Comparison of ENCODE assay signal across 1 cellular context in the genomic region with DNA sequence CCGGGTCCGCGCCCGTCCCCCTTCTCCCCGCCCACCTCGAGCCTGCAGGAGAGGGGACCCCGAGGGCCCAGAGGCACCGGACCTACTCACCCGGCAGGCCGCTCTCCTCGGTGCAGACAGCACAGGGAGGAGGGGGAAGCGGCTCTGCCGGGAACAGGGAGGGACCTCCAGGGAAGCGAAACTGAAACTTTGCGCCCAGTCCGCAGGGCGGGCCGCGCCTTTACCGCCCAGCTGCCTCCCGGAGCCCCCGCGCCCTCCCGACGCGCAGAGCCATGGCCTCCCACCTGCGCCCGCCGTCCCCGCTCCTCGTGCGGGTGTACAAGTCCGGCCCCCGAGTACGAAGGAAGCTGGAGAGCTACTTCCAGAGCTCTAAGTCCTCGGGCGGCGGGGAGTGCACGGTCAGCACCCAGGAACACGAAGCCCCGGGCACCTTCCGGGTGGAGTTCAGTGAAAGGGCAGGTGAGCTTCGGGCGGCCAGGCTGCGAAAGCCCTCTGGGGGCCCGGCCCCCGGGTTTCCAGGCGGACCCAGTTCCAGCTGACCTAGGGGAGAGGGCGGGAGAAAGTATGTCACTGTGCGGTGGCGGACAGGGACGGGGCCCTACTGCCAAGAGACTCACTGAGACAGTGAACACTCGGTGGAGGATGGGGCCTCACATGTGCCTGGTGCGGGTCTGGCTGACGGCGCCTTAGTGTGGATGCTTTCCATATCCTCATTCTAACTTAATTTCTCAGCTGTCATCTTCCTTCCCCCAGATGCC.
TF ChIP-seq lines count a peak whose summit lies in the region.

A gene (plus strand): TSS at position 184 of the 758 bp plus-strand sequence. CDS start 89 bp downstream, at position 273.
A gene (minus strand): TSS at position 146 of the 758 bp plus-strand sequence. CDS start 4,680 bp downstream, outside the sequence.

TF ChIP-seq in HepG2, 621 proteins besides CTCF, POLR2A, EP300 and RAD21 (continued from another document and continues in another):
- TF ChIP-seq, protein P1, sequence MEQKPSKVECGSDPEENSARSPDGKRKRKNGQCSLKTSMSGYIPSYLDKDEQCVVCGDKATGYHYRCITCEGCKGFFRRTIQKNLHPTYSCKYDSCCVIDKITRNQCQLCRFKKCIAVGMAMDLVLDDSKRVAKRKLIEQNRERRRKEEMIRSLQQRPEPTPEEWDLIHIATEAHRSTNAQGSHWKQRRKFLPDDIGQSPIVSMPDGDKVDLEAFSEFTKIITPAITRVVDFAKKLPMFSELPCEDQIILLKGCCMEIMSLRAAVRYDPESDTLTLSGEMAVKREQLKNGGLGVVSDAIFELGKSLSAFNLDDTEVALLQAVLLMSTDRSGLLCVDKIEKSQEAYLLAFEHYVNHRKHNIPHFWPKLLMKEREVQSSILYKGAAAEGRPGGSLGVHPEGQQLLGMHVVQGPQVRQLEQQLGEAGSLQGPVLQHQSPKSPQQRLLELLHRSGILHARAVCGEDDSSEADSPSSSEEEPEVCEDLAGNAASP (CRISPR knock-in tag; IDR thresholded peaks at IDR 0.05; ENCODE audit: borderline replicate concordance): peak; percentile 32; the same call in 1 of the 2 replicates
- TF ChIP-seq ZNF569 (CRISPR knock-in tag; IDR thresholded peaks at IDR 0.05; ENCODE audit: borderline replicate concordance): no peak
- no peak for TF ChIP-seq NCOA1 (CRISPR knock-in tag; IDR thresholded peaks at IDR 0.05)
- TF ChIP-seq, protein P2, sequence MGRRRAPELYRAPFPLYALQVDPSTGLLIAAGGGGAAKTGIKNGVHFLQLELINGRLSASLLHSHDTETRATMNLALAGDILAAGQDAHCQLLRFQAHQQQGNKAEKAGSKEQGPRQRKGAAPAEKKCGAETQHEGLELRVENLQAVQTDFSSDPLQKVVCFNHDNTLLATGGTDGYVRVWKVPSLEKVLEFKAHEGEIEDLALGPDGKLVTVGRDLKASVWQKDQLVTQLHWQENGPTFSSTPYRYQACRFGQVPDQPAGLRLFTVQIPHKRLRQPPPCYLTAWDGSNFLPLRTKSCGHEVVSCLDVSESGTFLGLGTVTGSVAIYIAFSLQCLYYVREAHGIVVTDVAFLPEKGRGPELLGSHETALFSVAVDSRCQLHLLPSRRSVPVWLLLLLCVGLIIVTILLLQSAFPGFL (CRISPR knock-in tag; IDR thresholded peaks at IDR 0.05): no peak
- no peak; the same call in none of the 2 replicates for TF ChIP-seq NFYB (CRISPR knock-in tag; IDR thresholded peaks at IDR 0.05)
- no peak for TF ChIP-seq EHMT2 (IDR thresholded peaks at IDR 0.05; ENCODE audit: borderline replicate concordance, low read depth, low read length)
- no peak for TF ChIP-seq FOXO1 (CRISPR knock-in tag; IDR thresholded peaks at IDR 0.05)
- TF ChIP-seq TEAD3 (CRISPR knock-in tag; optimal IDR thresholded peaks at IDR 0.05; ENCODE audit: borderline replicate concordance): no peak
- TF ChIP-seq ZNF782 (CRISPR knock-in tag; IDR thresholded peaks at IDR 0.05; ENCODE audit: borderline replicate concordance): peak; percentile 51; the same call in 1 of the 2 replicates
- TF ChIP-seq, protein P3, sequence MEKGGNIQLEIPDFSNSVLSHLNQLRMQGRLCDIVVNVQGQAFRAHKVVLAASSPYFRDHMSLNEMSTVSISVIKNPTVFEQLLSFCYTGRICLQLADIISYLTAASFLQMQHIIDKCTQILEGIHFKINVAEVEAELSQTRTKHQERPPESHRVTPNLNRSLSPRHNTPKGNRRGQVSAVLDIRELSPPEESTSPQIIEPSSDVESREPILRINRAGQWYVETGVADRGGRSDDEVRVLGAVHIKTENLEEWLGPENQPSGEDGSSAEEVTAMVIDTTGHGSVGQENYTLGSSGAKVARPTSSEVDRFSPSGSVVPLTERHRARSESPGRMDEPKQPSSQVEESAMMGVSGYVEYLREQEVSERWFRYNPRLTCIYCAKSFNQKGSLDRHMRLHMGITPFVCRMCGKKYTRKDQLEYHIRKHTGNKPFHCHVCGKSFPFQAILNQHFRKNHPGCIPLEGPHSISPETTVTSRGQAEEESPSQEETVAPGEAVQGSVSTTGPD (CRISPR knock-in tag; IDR thresholded peaks at IDR 0.05): no peak
- no peak for TF ChIP-seq NR2F1 (CRISPR knock-in tag; IDR thresholded peaks at IDR 0.05)
- peak; percentile 82; the same call in 1 of the 2 replicates for TF ChIP-seq ZNF816 (CRISPR knock-in tag; IDR thresholded peaks at IDR 0.05; ENCODE audit: borderline replicate concordance)
- TF ChIP-seq, protein P4, sequence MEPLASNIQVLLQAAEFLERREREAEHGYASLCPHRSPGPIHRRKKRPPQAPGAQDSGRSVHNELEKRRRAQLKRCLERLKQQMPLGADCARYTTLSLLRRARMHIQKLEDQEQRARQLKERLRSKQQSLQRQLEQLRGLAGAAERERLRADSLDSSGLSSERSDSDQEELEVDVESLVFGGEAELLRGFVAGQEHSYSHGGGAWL (CRISPR knock-in tag; IDR thresholded peaks at IDR 0.05): peak; percentile 75
- 0 out of 2 replicates have a peak, but pooled peaks have one; percentile 69 for TF ChIP-seq SNAPC2 (CRISPR knock-in tag; IDR thresholded peaks at IDR 0.05)
- TF ChIP-seq YY1 (IDR thresholded peaks at IDR 0.05; ENCODE audit: insufficient read depth, insufficient replicate concordance, low read depth, low read length): peak; percentile 57
- no peak for TF ChIP-seq SOX13 (IDR thresholded peaks at IDR 0.05)
- peak in 1 of 2 experiments; percentile 55; a peak in 2 of 4 replicates for TF ChIP-seq SOX13 (CRISPR knock-in tag; conservative IDR thresholded peaks at IDR 0.05 in 1 of 2, IDR thresholded peaks at IDR 0.05 in 1 of 2)
- no peak for TF ChIP-seq SRSF4 (IDR thresholded peaks at IDR 0.05; ENCODE audit: low read depth, low read length, poor library complexity, severe bottlenecking)
- no peak for TF ChIP-seq FIP1L1 (IDR thresholded peaks at IDR 0.05; ENCODE audit: borderline replicate concordance, insufficient read depth, low read depth, low read length)
- no peak for TF ChIP-seq PHF5A (CRISPR knock-in tag; IDR thresholded peaks at IDR 0.05; ENCODE audit: low read depth, unreplicated experiment)
- TF ChIP-seq, protein P5, sequence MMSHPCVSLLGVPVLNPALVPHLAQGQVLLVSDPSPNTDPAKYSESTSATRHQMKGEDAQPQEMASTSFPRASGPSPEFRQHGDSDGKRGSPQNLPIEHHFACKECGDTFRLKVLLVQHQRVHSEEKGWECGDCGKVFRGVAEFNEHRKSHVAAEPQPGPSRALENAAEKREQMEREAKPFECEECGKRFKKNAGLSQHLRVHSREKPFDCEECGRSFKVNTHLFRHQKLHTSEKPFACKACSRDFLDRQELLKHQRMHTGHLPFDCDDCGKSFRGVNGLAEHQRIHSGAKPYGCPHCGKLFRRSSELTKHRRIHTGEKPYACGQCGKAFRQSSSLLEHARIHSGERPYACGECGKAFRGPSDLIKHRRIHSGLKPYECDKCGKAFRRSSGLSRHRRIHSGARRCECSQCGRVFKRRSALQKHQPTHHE (CRISPR knock-in tag; IDR thresholded peaks at IDR 0.05; ENCODE audit: borderline replicate concordance): peak; percentile 90
- no peak for TF ChIP-seq ZNF3 (CRISPR knock-in tag; IDR thresholded peaks at IDR 0.05)
- TF ChIP-seq, protein P6, sequence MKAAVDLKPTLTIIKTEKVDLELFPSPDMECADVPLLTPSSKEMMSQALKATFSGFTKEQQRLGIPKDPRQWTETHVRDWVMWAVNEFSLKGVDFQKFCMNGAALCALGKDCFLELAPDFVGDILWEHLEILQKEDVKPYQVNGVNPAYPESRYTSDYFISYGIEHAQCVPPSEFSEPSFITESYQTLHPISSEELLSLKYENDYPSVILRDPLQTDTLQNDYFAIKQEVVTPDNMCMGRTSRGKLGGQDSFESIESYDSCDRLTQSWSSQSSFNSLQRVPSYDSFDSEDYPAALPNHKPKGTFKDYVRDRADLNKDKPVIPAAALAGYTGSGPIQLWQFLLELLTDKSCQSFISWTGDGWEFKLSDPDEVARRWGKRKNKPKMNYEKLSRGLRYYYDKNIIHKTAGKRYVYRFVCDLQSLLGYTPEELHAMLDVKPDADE (CRISPR knock-in tag; IDR thresholded peaks at IDR 0.05): 0 out of 2 replicates have a peak, but pooled peaks have one; percentile 47
- no peak; the same call in 1 of the 2 replicates for TF ChIP-seq AHR (CRISPR knock-in tag; IDR thresholded peaks at IDR 0.05)
- TF ChIP-seq ZSCAN29 (CRISPR knock-in tag; conservative IDR thresholded peaks at IDR 0.05): 0 out of 2 replicates have a peak, but pooled peaks have one; percentile 71
- TF ChIP-seq, protein P7, sequence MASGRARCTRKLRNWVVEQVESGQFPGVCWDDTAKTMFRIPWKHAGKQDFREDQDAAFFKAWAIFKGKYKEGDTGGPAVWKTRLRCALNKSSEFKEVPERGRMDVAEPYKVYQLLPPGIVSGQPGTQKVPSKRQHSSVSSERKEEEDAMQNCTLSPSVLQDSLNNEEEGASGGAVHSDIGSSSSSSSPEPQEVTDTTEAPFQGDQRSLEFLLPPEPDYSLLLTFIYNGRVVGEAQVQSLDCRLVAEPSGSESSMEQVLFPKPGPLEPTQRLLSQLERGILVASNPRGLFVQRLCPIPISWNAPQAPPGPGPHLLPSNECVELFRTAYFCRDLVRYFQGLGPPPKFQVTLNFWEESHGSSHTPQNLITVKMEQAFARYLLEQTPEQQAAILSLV (CRISPR knock-in tag; IDR thresholded peaks at IDR 0.05; ENCODE audit: borderline replicate concordance): peak; percentile 90; the same call in 1 of the 2 replicates
- TF ChIP-seq, protein P8, sequence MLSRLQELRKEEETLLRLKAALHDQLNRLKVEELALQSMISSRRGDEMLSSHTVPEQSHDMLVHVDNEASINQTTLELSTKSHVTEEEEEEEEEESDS (CRISPR knock-in tag; IDR thresholded peaks at IDR 0.05; ENCODE audit: borderline replicate concordance): no peak
- TF ChIP-seq, protein P9, sequence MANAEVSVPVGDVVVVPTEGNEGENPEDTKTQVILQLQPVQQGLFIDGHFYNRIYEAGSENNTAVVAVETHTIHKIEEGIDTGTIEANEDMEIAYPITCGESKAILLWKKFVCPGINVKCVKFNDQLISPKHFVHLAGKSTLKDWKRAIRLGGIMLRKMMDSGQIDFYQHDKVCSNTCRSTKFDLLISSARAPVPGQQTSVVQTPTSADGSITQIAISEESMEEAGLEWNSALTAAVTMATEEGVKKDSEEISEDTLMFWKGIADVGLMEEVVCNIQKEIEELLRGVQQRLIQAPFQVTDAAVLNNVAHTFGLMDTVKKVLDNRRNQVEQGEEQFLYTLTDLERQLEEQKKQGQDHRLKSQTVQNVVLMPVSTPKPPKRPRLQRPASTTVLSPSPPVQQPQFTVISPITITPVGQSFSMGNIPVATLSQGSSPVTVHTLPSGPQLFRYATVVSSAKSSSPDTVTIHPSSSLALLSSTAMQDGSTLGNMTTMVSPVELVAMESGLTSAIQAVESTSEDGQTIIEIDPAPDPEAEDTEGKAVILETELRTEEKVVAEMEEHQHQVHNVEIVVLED (CRISPR knock-in tag; IDR thresholded peaks at IDR 0.05; ENCODE audit: borderline replicate concordance): peak; percentile 38; the same call in 1 of the 2 replicates
- TF ChIP-seq YEATS4 (CRISPR knock-in tag; IDR thresholded peaks at IDR 0.05; ENCODE audit: borderline replicate concordance): peak; percentile 77
- TF ChIP-seq ZFP62 (CRISPR knock-in tag; IDR thresholded peaks at IDR 0.05): no peak
- TF ChIP-seq ARNT2 (CRISPR knock-in tag; IDR thresholded peaks at IDR 0.05; ENCODE audit: low read depth): peak; percentile 87
- peak; percentile 90 for TF ChIP-seq ZNF772 (CRISPR knock-in tag; IDR thresholded peaks at IDR 0.05)
- no peak for TF ChIP-seq ZNF329 (CRISPR knock-in tag; IDR thresholded peaks at IDR 0.05; ENCODE audit: low read depth)
- peak; percentile 85 for TF ChIP-seq NRL (CRISPR knock-in tag; IDR thresholded peaks at IDR 0.05; ENCODE audit: borderline replicate concordance)
- no peak for TF ChIP-seq NONO (IDR thresholded peaks at IDR 0.05)
- peak; percentile 70 for TF ChIP-seq NONO (CRISPR knock-in tag; conservative IDR thresholded peaks at IDR 0.05)
- peak; percentile 84 for TF ChIP-seq KAT7 (CRISPR knock-in tag; IDR thresholded peaks at IDR 0.05; ENCODE audit: borderline replicate concordance)
- no peak for TF ChIP-seq ZNF644 (CRISPR knock-in tag; IDR thresholded peaks at IDR 0.05; ENCODE audit: low read depth)
- no peak for TF ChIP-seq LCORL (IDR thresholded peaks at IDR 0.05)
- peak; percentile 53; the same call in 1 of the 2 replicates for TF ChIP-seq LCORL (CRISPR knock-in tag; IDR thresholded peaks at IDR 0.05)
- TF ChIP-seq, protein P10, sequence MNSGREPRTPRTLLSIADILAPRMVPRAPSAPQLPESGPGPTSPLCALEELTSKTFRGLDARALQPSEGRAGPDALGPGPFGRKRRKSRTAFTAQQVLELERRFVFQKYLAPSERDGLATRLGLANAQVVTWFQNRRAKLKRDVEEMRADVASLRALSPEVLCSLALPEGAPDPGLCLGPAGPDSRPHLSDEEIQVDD (CRISPR knock-in tag; IDR thresholded peaks at IDR 0.05; ENCODE audit: borderline replicate concordance): 0 out of 2 replicates have a peak, but pooled peaks have one; percentile 11
- TF ChIP-seq ZNF263 (CRISPR knock-in tag; IDR thresholded peaks at IDR 0.05): peak; percentile 95
- peak; percentile 26; the same call in 1 of the 2 replicates for TF ChIP-seq SPEN (CRISPR knock-in tag; IDR thresholded peaks at IDR 0.05; ENCODE audit: low read depth)
- TF ChIP-seq ZFP36 (IDR thresholded peaks at IDR 0.05; ENCODE audit: borderline replicate concordance, low read depth, low read length, partially characterized antibody): no peak
- no peak for TF ChIP-seq RFX1 (IDR thresholded peaks at IDR 0.05)
- TF ChIP-seq NFKB2 (CRISPR knock-in tag; IDR thresholded peaks at IDR 0.05; ENCODE audit: borderline replicate concordance): peak; percentile 90; the same call in 1 of the 2 replicates
- no peak for TF ChIP-seq ZNF850 (CRISPR knock-in tag; conservative IDR thresholded peaks at IDR 0.05)
- no peak; the same call in 1 of the 2 replicates for TF ChIP-seq TP53 (CRISPR knock-in tag; conservative IDR thresholded peaks at IDR 0.05)
- no peak for TF ChIP-seq IRX3 (CRISPR knock-in tag; IDR thresholded peaks at IDR 0.05; ENCODE audit: borderline replicate concordance, low read depth)
- TF ChIP-seq RBFOX2 (IDR thresholded peaks at IDR 0.05; ENCODE audit: low read depth, low read length): peak; percentile 88
- no peak for TF ChIP-seq HMG20B (CRISPR knock-in tag; conservative IDR thresholded peaks at IDR 0.05)
- TF ChIP-seq SIN3B (IDR thresholded peaks at IDR 0.05; ENCODE audit: low read length): no peak
- peak; percentile 10 for TF ChIP-seq FOXA3 (CRISPR knock-in tag; IDR thresholded peaks at IDR 0.05)
- peak; percentile 63; the same call in 1 of the 2 replicates for TF ChIP-seq RARA (CRISPR knock-in tag; IDR thresholded peaks at IDR 0.05)
- TF ChIP-seq, protein P11, sequence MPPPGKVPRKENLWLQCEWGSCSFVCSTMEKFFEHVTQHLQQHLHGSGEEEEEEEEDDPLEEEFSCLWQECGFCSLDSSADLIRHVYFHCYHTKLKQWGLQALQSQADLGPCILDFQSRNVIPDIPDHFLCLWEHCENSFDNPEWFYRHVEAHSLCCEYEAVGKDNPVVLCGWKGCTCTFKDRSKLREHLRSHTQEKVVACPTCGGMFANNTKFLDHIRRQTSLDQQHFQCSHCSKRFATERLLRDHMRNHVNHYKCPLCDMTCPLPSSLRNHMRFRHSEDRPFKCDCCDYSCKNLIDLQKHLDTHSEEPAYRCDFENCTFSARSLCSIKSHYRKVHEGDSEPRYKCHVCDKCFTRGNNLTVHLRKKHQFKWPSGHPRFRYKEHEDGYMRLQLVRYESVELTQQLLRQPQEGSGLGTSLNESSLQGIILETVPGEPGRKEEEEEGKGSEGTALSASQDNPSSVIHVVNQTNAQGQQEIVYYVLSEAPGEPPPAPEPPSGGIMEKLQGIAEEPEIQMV (CRISPR knock-in tag; IDR thresholded peaks at IDR 0.05; ENCODE audit: low read depth): no peak; the same call in 1 of the 2 replicates
- no peak; the same call in 1 of the 2 replicates for TF ChIP-seq ZNF619 (CRISPR knock-in tag; IDR thresholded peaks at IDR 0.05)
- TF ChIP-seq ZNF230 (CRISPR knock-in tag; IDR thresholded peaks at IDR 0.05): peak; percentile 92
- TF ChIP-seq ZNF460 (CRISPR knock-in tag; IDR thresholded peaks at IDR 0.05; ENCODE audit: borderline replicate concordance): peak; percentile 17; the same call in 1 of the 2 replicates
